Comparison of ENCODE assay signal across 1 cellular context in the genomic region with DNA sequence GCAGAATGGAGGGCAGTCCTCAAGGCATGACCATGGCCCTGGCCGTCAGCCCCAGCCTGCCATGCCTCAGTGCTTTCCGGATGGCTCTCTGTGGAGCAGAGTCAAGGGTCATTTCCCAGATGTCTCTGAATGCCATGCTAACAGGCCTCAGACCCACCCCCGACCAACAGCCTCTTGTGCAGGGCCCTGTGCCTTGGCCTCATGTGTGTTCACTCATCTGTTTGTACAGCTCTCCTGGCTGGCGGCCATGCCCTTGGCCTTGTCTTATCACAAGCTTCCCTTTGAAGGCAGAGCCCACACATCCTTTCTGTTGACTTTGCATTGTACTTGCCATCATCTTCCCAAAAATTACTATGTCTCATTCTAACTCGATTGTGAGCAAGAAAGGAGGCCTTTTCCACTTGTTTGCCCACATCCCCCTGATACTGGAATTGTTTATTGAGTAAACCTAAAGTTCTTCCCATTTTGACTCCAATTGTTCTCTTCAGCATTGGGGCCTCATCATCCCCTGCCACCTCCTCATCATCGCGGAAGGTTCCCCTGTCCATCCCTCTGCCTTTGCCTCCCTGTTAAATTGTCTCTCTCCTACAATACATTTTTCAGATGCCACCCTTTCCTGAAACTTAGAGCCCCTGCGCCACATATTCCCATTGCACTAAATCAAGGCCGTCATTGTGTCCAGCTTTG.
TF ChIP-seq lines count a peak whose summit lies in the region.

No MANE protein-coding gene starts in this region.

TF ChIP-seq in HepG2, 621 proteins besides CTCF, POLR2A, EP300 and RAD21 (continued from another document and continues in another):
- TF ChIP-seq, protein P1, sequence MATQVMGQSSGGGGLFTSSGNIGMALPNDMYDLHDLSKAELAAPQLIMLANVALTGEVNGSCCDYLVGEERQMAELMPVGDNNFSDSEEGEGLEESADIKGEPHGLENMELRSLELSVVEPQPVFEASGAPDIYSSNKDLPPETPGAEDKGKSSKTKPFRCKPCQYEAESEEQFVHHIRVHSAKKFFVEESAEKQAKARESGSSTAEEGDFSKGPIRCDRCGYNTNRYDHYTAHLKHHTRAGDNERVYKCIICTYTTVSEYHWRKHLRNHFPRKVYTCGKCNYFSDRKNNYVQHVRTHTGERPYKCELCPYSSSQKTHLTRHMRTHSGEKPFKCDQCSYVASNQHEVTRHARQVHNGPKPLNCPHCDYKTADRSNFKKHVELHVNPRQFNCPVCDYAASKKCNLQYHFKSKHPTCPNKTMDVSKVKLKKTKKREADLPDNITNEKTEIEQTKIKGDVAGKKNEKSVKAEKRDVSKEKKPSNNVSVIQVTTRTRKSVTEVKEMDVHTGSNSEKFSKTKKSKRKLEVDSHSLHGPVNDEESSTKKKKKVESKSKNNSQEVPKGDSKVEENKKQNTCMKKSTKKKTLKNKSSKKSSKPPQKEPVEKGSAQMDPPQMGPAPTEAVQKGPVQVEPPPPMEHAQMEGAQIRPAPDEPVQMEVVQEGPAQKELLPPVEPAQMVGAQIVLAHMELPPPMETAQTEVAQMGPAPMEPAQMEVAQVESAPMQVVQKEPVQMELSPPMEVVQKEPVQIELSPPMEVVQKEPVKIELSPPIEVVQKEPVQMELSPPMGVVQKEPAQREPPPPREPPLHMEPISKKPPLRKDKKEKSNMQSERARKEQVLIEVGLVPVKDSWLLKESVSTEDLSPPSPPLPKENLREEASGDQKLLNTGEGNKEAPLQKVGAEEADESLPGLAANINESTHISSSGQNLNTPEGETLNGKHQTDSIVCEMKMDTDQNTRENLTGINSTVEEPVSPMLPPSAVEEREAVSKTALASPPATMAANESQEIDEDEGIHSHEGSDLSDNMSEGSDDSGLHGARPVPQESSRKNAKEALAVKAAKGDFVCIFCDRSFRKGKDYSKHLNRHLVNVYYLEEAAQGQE (IDR thresholded peaks at IDR 0.05; ENCODE audit: borderline replicate concordance in 1 of 2, low read depth in 1 of 2, low read length in 2 of 2), result 0 out of 4 replicates have a peak, but pooled peaks of 1 of the 2 experiments have one; percentile 12
- TF ChIP-seq ZNF672 (CRISPR knock-in tag; IDR thresholded peaks at IDR 0.05) (no peak), HHEX (CRISPR knock-in tag; IDR thresholded peaks at IDR 0.05) (0 out of 2 replicates have a peak, but pooled peaks have one; percentile 51), NCOA2 (CRISPR knock-in tag; IDR thresholded peaks at IDR 0.05) (peak; percentile 87), YY1 (IDR thresholded peaks at IDR 0.05; ENCODE audit: insufficient read depth, insufficient replicate concordance, low read depth, low read length) (peak; percentile 27), U2AF1 (optimal IDR thresholded peaks at IDR 0.05; ENCODE audit: low read depth, low read length) (no peak), MIER3 (CRISPR knock-in tag; IDR thresholded peaks at IDR 0.05; ENCODE audit: borderline replicate concordance) (0 out of 2 replicates have a peak, but pooled peaks have one; percentile 39), FOXJ3 (CRISPR knock-in tag; IDR thresholded peaks at IDR 0.05; ENCODE audit: borderline replicate concordance) (peak; percentile 50; the same call in 1 of the 2 replicates), NR2F2 (IDR thresholded peaks at IDR 0.05; ENCODE audit: borderline replicate concordance, low read depth) (peak; percentile 71; the same call in 1 of the 2 replicates), ZNF549 (CRISPR knock-in tag; IDR thresholded peaks at IDR 0.05) (no peak), GLI4 (CRISPR knock-in tag; IDR thresholded peaks at IDR 0.05; ENCODE audit: borderline replicate concordance) (no peak), MIXL1 (CRISPR knock-in tag; IDR thresholded peaks at IDR 0.05) (no peak), DR1 (CRISPR knock-in tag; IDR thresholded peaks at IDR 0.05) (no peak), SNRNP70 (IDR thresholded peaks at IDR 0.05; ENCODE audit: low read depth, low read length) (no peak), ZSCAN30 (CRISPR knock-in tag; IDR thresholded peaks at IDR 0.05) (no peak), ZNF547 (CRISPR knock-in tag; IDR thresholded peaks at IDR 0.05) (no peak), MED1 (CRISPR knock-in tag; IDR thresholded peaks at IDR 0.05) (0 out of 2 replicates have a peak, but pooled peaks have one; percentile 30), FOXK2 (IDR thresholded peaks at IDR 0.05) (no peak), MAF1 (CRISPR knock-in tag; IDR thresholded peaks at IDR 0.05; ENCODE audit: borderline replicate concordance) (no peak), CREM (IDR thresholded peaks at IDR 0.05) (peak; percentile 71), CREM (CRISPR knock-in tag; IDR thresholded peaks at IDR 0.05) (no peak), KAT8 (CRISPR knock-in tag; IDR thresholded peaks at IDR 0.05) (0 out of 2 replicates have a peak, but pooled peaks have one; percentile 26), FOXA1 (IDR thresholded peaks at IDR 0.05) (no peak), FOXA1 (CRISPR knock-in tag; IDR thresholded peaks at IDR 0.05) (peak; percentile 92), TCF7L2 (IDR thresholded peaks at IDR 0.05; ENCODE audit: low read depth, low read length) (peak; percentile 57; the same call in 1 of the 2 replicates), XRCC5 (optimal IDR thresholded peaks at IDR 0.05; ENCODE audit: low read length) (peak; percentile 15), ZNF782 (CRISPR knock-in tag; IDR thresholded peaks at IDR 0.05; ENCODE audit: borderline replicate concordance) (no peak), JUN (CRISPR knock-in tag; IDR thresholded peaks at IDR 0.05) (no peak), KDM4B (CRISPR knock-in tag; IDR thresholded peaks at IDR 0.05) (no peak; the same call in 1 of the 2 replicates), RXRA (CRISPR knock-in tag; IDR thresholded peaks at IDR 0.05) (peak; percentile 94), TARDBP (CRISPR knock-in tag; IDR thresholded peaks at IDR 0.05) (peak; percentile 61; the same call in 1 of the 2 replicates), ATRX (CRISPR knock-in tag; IDR thresholded peaks at IDR 0.05; ENCODE audit: borderline replicate concordance) (no peak), CCDC6 (CRISPR knock-in tag; IDR thresholded peaks at IDR 0.05) (no peak), HOXA7 (CRISPR knock-in tag; IDR thresholded peaks at IDR 0.05) (no peak)
- TF ChIP-seq, protein P2, sequence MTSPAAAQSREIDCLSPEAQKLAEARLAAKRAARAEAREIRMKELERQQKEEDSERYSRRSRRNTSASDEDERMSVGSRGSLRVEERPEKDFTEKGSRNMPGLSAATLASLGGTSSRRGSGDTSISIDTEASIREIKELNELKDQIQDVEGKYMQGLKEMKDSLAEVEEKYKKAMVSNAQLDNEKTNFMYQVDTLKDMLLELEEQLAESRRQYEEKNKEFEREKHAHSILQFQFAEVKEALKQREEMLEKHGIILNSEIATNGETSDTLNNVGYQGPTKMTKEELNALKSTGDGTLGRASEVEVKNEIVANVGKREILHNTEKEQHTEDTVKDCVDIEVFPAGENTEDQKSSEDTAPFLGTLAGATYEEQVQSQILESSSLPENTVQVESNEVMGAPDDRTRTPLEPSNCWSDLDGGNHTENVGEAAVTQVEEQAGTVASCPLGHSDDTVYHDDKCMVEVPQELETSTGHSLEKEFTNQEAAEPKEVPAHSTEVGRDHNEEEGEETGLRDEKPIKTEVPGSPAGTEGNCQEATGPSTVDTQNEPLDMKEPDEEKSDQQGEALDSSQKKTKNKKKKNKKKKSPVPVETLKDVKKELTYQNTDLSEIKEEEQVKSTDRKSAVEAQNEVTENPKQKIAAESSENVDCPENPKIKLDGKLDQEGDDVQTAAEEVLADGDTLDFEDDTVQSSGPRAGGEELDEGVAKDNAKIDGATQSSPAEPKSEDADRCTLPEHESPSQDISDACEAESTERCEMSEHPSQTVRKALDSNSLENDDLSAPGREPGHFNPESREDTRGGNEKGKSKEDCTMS (CRISPR knock-in tag; conservative IDR thresholded peaks at IDR 0.05), result no peak
- TF ChIP-seq, protein P3, sequence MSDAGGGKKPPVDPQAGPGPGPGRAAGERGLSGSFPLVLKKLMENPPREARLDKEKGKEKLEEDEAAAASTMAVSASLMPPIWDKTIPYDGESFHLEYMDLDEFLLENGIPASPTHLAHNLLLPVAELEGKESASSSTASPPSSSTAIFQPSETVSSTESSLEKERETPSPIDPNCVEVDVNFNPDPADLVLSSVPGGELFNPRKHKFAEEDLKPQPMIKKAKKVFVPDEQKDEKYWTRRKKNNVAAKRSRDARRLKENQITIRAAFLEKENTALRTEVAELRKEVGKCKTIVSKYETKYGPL (CRISPR knock-in tag; IDR thresholded peaks at IDR 0.05), result no peak
- TF ChIP-seq, protein P4, sequence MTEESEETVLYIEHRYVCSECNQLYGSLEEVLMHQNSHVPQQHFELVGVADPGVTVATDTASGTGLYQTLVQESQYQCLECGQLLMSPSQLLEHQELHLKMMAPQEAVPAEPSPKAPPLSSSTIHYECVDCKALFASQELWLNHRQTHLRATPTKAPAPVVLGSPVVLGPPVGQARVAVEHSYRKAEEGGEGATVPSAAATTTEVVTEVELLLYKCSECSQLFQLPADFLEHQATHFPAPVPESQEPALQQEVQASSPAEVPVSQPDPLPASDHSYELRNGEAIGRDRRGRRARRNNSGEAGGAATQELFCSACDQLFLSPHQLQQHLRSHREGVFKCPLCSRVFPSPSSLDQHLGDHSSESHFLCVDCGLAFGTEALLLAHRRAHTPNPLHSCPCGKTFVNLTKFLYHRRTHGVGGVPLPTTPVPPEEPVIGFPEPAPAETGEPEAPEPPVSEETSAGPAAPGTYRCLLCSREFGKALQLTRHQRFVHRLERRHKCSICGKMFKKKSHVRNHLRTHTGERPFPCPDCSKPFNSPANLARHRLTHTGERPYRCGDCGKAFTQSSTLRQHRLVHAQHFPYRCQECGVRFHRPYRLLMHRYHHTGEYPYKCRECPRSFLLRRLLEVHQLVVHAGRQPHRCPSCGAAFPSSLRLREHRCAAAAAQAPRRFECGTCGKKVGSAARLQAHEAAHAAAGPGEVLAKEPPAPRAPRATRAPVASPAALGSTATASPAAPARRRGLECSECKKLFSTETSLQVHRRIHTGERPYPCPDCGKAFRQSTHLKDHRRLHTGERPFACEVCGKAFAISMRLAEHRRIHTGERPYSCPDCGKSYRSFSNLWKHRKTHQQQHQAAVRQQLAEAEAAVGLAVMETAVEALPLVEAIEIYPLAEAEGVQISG (CRISPR knock-in tag; IDR thresholded peaks at IDR 0.05), result 0 out of 2 replicates have a peak, but pooled peaks have one; percentile 30
- TF ChIP-seq, protein P5, sequence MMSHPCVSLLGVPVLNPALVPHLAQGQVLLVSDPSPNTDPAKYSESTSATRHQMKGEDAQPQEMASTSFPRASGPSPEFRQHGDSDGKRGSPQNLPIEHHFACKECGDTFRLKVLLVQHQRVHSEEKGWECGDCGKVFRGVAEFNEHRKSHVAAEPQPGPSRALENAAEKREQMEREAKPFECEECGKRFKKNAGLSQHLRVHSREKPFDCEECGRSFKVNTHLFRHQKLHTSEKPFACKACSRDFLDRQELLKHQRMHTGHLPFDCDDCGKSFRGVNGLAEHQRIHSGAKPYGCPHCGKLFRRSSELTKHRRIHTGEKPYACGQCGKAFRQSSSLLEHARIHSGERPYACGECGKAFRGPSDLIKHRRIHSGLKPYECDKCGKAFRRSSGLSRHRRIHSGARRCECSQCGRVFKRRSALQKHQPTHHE (CRISPR knock-in tag; IDR thresholded peaks at IDR 0.05; ENCODE audit: borderline replicate concordance), result no peak
- TF ChIP-seq, protein P6, sequence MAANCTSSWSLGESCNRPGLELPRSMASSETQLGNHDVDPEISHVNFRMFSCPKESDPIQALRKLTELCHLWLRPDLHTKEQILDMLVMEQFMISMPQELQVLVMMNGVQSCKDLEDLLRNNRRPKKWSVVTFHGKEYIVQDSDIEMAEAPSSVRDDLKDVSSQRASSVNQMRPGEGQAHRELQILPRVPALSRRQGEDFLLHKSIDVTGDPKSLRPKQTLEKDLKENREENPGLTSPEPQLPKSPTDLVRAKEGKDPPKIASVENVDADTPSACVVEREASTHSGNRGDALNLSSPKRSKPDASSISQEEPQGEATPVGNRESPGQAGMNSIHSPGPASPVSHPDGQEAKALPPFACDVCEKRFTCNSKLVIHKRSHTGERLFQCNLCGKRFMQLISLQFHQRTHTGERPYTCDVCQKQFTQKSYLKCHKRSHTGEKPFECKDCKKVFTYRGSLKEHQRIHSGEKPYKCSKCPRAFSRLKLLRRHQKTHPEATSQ (CRISPR knock-in tag; IDR thresholded peaks at IDR 0.05; ENCODE audit: borderline replicate concordance), result no peak
- TF ChIP-seq, protein P7, sequence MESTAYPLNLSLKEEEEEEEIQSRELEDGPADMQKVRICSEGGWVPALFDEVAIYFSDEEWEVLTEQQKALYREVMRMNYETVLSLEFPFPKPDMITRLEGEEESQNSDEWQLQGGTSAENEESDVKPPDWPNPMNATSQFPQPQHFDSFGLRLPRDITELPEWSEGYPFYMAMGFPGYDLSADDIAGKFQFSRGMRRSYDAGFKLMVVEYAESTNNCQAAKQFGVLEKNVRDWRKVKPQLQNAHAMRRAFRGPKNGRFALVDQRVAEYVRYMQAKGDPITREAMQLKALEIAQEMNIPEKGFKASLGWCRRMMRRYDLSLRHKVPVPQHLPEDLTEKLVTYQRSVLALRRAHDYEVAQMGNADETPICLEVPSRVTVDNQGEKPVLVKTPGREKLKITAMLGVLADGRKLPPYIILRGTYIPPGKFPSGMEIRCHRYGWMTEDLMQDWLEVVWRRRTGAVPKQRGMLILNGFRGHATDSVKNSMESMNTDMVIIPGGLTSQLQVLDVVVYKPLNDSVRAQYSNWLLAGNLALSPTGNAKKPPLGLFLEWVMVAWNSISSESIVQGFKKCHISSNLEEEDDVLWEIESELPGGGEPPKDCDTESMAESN (CRISPR knock-in tag; conservative IDR thresholded peaks at IDR 0.05), result peak; percentile 95
- TF ChIP-seq, protein P8, sequence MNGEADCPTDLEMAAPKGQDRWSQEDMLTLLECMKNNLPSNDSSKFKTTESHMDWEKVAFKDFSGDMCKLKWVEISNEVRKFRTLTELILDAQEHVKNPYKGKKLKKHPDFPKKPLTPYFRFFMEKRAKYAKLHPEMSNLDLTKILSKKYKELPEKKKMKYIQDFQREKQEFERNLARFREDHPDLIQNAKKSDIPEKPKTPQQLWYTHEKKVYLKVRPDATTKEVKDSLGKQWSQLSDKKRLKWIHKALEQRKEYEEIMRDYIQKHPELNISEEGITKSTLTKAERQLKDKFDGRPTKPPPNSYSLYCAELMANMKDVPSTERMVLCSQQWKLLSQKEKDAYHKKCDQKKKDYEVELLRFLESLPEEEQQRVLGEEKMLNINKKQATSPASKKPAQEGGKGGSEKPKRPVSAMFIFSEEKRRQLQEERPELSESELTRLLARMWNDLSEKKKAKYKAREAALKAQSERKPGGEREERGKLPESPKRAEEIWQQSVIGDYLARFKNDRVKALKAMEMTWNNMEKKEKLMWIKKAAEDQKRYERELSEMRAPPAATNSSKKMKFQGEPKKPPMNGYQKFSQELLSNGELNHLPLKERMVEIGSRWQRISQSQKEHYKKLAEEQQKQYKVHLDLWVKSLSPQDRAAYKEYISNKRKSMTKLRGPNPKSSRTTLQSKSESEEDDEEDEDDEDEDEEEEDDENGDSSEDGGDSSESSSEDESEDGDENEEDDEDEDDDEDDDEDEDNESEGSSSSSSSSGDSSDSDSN (CRISPR knock-in tag; IDR thresholded peaks at IDR 0.05), result no peak
